In genomic region chr3:111072016-111072891, GRCh38 we compare ENCODE assay signal across 8 cellular contexts. TPM values are rescaled to one million over a fixed set of nuclear protein-coding genes. Genes with fewer than 3 reads are reported as not detected.
DNase-seq lines count a peak whose midpoint lies in the region; ATAC-seq and TF ChIP-seq lines count a peak whose summit lies in the region.

No MANE protein-coding gene starts in this region.

- H3K4me3 ChIP-seq in AG04449 (ENCODE audit: low read depth, low read length) (peak overlapping the region; percentile 86), transverse colon (peak overlapping the region; percentile 56 to 96 (median 78))

- WGBS in transverse colon (ENCODE audit: low coverage in 1 of 2), 2 donors, result 1 to 2% methylated on average over 8 to 53 of the region's 71 CpGs

- intact Hi-C loops in transverse colon (cut with DNase I; ENCODE audit: low total_unique reads), result no loop called here

- no peaks in the 10 kb centered on the region for H3K9me3 ChIP-seq in transverse colon

- H3K4me1 ChIP-seq in transverse colon, result peaks cover 0 to 35% (median 24%) of the 10 kb centered on the region in 4 donors

- H3K36me3 Mint-ChIP-seq in naive B cell, result no peaks in the 10 kb centered on the region

- H3K27me3 ChIP-seq in transverse colon, result no peaks in the 10 kb centered on the region

- peak; percentile 77 for TF ChIP-seq POLR2A in transverse colon (IDR thresholded peaks at IDR 0.05)

- H3K4me3 Mint-ChIP-seq in naive B cell, result peak overlapping the region; percentile 81 to 93 (median 88)

- ATAC-seq in GM19351 (IDR thresholded peaks at IDR 0.05; ENCODE audit: unreplicated experiment), result peak; percentile 34
- peak; percentile 17 for ATAC-seq in HG03520 (IDR thresholded peaks at IDR 0.05; ENCODE audit: unreplicated experiment)
- peak; percentile 25 for ATAC-seq in esophagus mucosa
- ATAC-seq in naive B cell (ENCODE audit: low read depth in 2 of 2), result peak; percentile 24 to 36

- peak overlapping the region; percentile 88 to 97 (median 94) for H3K27ac ChIP-seq in transverse colon

- H3K27ac Mint-ChIP-seq in naive B cell, result peak overlapping the region in 2 of 6 donors; percentile 72 to 81

- TF ChIP-seq EP300 in transverse colon (IDR thresholded peaks at IDR 0.05; ENCODE audit: low read depth), result no peak

- DNase-seq in AG04449 (ENCODE audit: low read depth, low spot score) (no peak), naive B cell (no peak), transverse colon (peak; percentile 54), HuH-7.5 (ENCODE audit: low spot score) (no peak)
- DNase-seq in activated CD4-positive, alpha-beta T cell treated with anti-CD3 and anti-CD28 coated beads, Interleukin-2, amount 50 U/mL, for 1 hour, result peak; percentile 21

- CTCF ChIA-PET in AG04449 (lab: Yijun Ruan, JAX), result no interaction called here

- in situ Hi-C loops in transverse colon (cut with MboI; ENCODE audit: low pct_ligation_motif_present in 1 of 4, low pct_unique_long_range_greater_than_20kb in 1 of 4, low sequenced_read_pairs in 3 of 4), result no loop called here

- peaks cover 0 to 2% (median 0%) of the 10 kb centered on the region in 7 donors for H3K9me3 Mint-ChIP-seq in naive B cell

- TF ChIP-seq CTCF in AG04449 (IDR thresholded peaks at IDR 0.05; ENCODE audit: insufficient read depth, low read length, missing control alignments), result no peak
- no peak for TF ChIP-seq CTCF in transverse colon (IDR thresholded peaks at IDR 0.05)

- H3K27me3 Mint-ChIP-seq in naive B cell, result peaks cover 45 to 61% (median 54%) of the 10 kb centered on the region in 3 donors

- H3K36me3 ChIP-seq in transverse colon, result no peaks in the 10 kb centered on the region

- POLR2A ChIA-PET in AG04449 (lab: Yijun Ruan, JAX), result no interaction called here

- H3K4me1 Mint-ChIP-seq in naive B cell, result peaks cover 21 to 33% (median 25%) of the 10 kb centered on the region in 3 donors

RNA-seq across cellular contexts. Expression of gene NECTIN3, which starts 0.6 kb away (rescaled TPM):
- total RNA-seq in esophagus mucosa, result 0.68 TPM
- polyA plus RNA-seq in naive B cell (ENCODE audit: low read depth in 6 of 6), result 1 to 10 TPM in 1 of 6 donors, under 1 TPM in 2, not detected in 3; 0.42 to 2.0 (median 0.89) TPM
- 100 to 1,000 TPM in 1 of 4 donors, 10 to 100 TPM in 3; 28.1 to 104 (median 40.8) TPM for total RNA-seq in transverse colon

Comparison
In these comparisons a context has a peak if more than half of its experiments do, and no peak if none do; other contexts are left out.
1. DNase-seq: peak in activated CD4-positive, alpha-beta T cell treated with anti-CD3 and anti-CD28 coated beads, Interleukin-2, amount 50 U/mL, for 1 hour (single experiment) and transverse colon (single experiment); none in AG04449 (single experiment), naive B cell (single experiment) and HuH-7.5 (single experiment).
2. RNA of gene NECTIN3, which starts 0.6 kb away (total RNA-seq): 28.1 to 104 TPM in transverse colon; 0.68 TPM in esophagus mucosa (single experiment); every median in the first group is over 10 times any median in the second.
3. Peak in every context shown above with its lines, with median percentiles within 50 percentile points of each other: ATAC-seq.